ENCODE assay signal across 8 cellular contexts in the genomic region with DNA sequence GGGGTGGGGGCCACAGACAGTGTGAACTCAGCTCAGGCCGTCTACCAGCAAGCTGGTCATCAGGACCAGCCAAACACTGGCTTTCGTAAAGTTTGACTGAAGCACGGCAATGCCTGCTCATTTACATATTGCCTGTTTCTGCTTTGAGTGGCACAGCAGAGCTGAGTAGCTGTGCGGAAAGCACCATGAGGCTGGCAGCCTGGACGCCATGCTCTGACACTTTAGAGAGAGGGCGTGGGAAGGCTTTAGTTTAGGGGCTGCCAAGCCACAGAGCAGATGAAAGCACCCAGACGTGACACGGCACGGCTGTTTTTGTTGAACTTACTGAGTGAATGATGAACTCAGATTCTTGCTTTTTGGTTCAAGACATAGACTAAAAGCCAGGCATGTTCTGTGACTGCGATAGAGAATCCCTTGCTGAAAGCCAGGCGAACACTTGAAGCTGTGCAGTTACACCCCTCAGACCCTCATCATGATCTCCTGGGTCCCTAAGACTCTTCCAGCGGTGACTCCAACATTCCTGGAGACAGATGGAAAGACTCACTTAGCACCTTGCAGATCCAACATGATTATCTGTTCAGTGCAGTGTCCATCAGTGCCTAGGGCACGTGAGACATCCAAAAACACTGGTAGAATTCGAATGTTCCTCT.
A peak's percentile ranks its signal among the peaks of the same experiment; 100 is the strongest.
DNase-seq lines count a peak whose midpoint lies in the region; ATAC-seq, FAIRE-seq and TF ChIP-seq lines count a peak whose summit lies in the region.

No MANE protein-coding gene starts in this region.

- H4K91ac ChIP-seq in neuronal stem cell (ENCODE audit: low read depth, low read length, poor library complexity) = no peak overlapping the region

- ATAC-seq in GM21367 (IDR thresholded peaks at IDR 0.05; ENCODE audit: unreplicated experiment) (peak; percentile 94), HG03558 (IDR thresholded peaks at IDR 0.05; ENCODE audit: extremely low read depth, unreplicated experiment) (peak; percentile 98)

- no peak overlapping the region for H2BK120ac ChIP-seq in neuronal stem cell (ENCODE audit: low read depth, low read length)

- H3K4me1 ChIP-seq in SK-N-SH (ENCODE audit: control insufficient read depth in 1 of 2, insufficient read depth in 2 of 2, low read depth in 1 of 2, low read length in 1 of 2) = peaks cover 0 to 8% of the 10 kb centered on the region in 2 experiments; a peak in 2 of 4 replicates
- H3K4me1 ChIP-seq in neuronal stem cell (ENCODE audit: control insufficient read depth in 2 of 2, insufficient read depth in 1 of 2, low read depth in 1 of 2, low read length in 2 of 2) = no peaks in the 10 kb centered on the region

- no peak overlapping the region for H3K4me2 ChIP-seq in SK-N-SH
- no peak overlapping the region for H3K4me2 ChIP-seq in neuronal stem cell (ENCODE audit: insufficient read depth, low read length, poor library complexity, severe bottlenecking)

- no peaks in the 10 kb centered on the region for H3F3A ChIP-seq in SK-N-SH (replicated peaks; ENCODE audit: insufficient read depth)

- no peak for TF ChIP-seq RAD21 in SK-N-SH (IDR thresholded peaks at IDR 0.05; ENCODE audit: low read length)

- no peak overlapping the region for H2BK12ac ChIP-seq in neuronal stem cell (ENCODE audit: low read length)

- no peak overlapping the region for H4K8ac ChIP-seq in neuronal stem cell (ENCODE audit: low read depth, low read length)

- no peaks in the 10 kb centered on the region for H3K79me1 ChIP-seq in neuronal stem cell (ENCODE audit: low read depth, low read length)

- H3K4ac ChIP-seq in neuronal stem cell (ENCODE audit: low read length) = no peak overlapping the region

- H3K79me2 ChIP-seq in SK-N-SH (ENCODE audit: insufficient read depth) = no peaks in the 10 kb centered on the region

- H3K9ac ChIP-seq in SK-N-SH (no peak overlapping the region), neuronal stem cell (ENCODE audit: low read depth, low read length, poor library complexity) (no peak overlapping the region)

- CTCF ChIA-PET in GM10248 (lab: Yijun Ruan, JAX) = interaction anchor here (1.5 kb wide), 1 partner anchor 11 kb away, joined by 4 read pairs; no protein-coding TSS in a partner anchor
- CTCF ChIA-PET in SK-N-SH (lab: Yijun Ruan, JAX) = no interaction called here

- no peaks in the 10 kb centered on the region for H4K20me1 ChIP-seq in SK-N-SH (ENCODE audit: insufficient read depth)

- H3K4me3 ChIP-seq in SK-N-SH (ENCODE audit: low read depth in 2 of 2, low read length in 1 of 2) = no peak overlapping the region
- no peak overlapping the region for H3K4me3 ChIP-seq in neuronal stem cell (ENCODE audit: low read length in 2 of 2)

- peaks cover 10 to 16% of the 10 kb centered on the region in 2 experiments for H3K36me3 ChIP-seq in SK-N-SH (replicated peaks in 1 of 2; ENCODE audit: control insufficient read depth in 1 of 2, insufficient read depth in 2 of 2, low read length in 1 of 2)
- H3K36me3 ChIP-seq in neuronal stem cell (replicated peaks in 1 of 2; ENCODE audit: control insufficient read depth in 2 of 2, insufficient read depth in 2 of 2, low read length in 2 of 2) = peaks cover 16 to 62% of the 10 kb centered on the region in 2 donors

- H3K23ac ChIP-seq in neuronal stem cell (ENCODE audit: low read depth, low read length, poor library complexity) = no peak overlapping the region

- TF ChIP-seq EP300 in SK-N-SH (IDR thresholded peaks at IDR 0.05; ENCODE audit: borderline replicate concordance in 1 of 2, low read depth in 1 of 2, low read length in 1 of 2) = no peak

- H3K14ac ChIP-seq in neuronal stem cell (ENCODE audit: low read length) = no peak overlapping the region

- FAIRE-seq in HTR-8/SVneo (lab: Jason Lieb, UNC) = no peak

- H2AFZ ChIP-seq in SK-N-SH (ENCODE audit: low read depth) (no peak overlapping the region), neuronal stem cell (ENCODE audit: low read length) (no peak overlapping the region)

- no peak overlapping the region for H2BK5ac ChIP-seq in neuronal stem cell (ENCODE audit: low read length)

- H3K9me2 ChIP-seq in SK-N-SH = no peaks in the 10 kb centered on the region

- no peak overlapping the region for H3K18ac ChIP-seq in neuronal stem cell (ENCODE audit: low read length)

- TF ChIP-seq CTCF in GM10248 (IDR thresholded peaks at IDR 0.05; ENCODE audit: control extremely low read depth, extremely low read depth, low read depth, missing control alignments) = no peak
- TF ChIP-seq CTCF in SK-N-SH (IDR thresholded peaks at IDR 0.05) = no peak

- H2BK15ac ChIP-seq in neuronal stem cell (ENCODE audit: low read length) = no peak overlapping the region

- 82% methylated on average over 13 of the region's 14 CpGs for WGBS in SK-N-SH (ENCODE audit: low lambda C conversion rate)
- WGBS in neuronal stem cell (ENCODE audit: extremely low coverage in 2 of 2, insufficient read length in 2 of 2, insufficient replicate concordance in 1 of 2), 2 donors = no CpG with 5 or more reads among the region's 14 CpGs

- H3K9me3 ChIP-seq in SK-N-SH (no peaks in the 10 kb centered on the region), neuronal stem cell (replicated peaks in 1 of 2; ENCODE audit: control insufficient read depth in 2 of 2, insufficient read depth in 1 of 2, low read depth in 1 of 2, low read length in 2 of 2) (peaks cover 0 to 3% of the 10 kb centered on the region in 2 donors)

- H2AK5ac ChIP-seq in neuronal stem cell (ENCODE audit: low read depth, low read length) = no peak overlapping the region

- H3K27me3 ChIP-seq in SK-N-SH (ENCODE audit: insufficient read depth) (no peaks in the 10 kb centered on the region), neuronal stem cell (ENCODE audit: control insufficient read depth in 3 of 3, insufficient read depth in 3 of 3, low read depth in 1 of 3, low read length in 3 of 3) (no peaks in the 10 kb centered on the region)

- POLR2A ChIA-PET in GM10248 (lab: Yijun Ruan, JAX) = no interaction called here
- POLR2A ChIA-PET in SK-N-SH (lab: Yijun Ruan, JAX) = no interaction called here

- H3K27ac ChIP-seq in SK-N-SH (ENCODE audit: low read depth in 2 of 2, low read length in 1 of 2) (no peak overlapping the region), neuronal stem cell (replicated peaks; ENCODE audit: low read length) (no peak overlapping the region)

- DNase-seq in GM10248 (ENCODE audit: extremely low spot score) = peak; percentile 74
- DNase-seq in glomerular visceral epithelial cell (ENCODE audit: extremely low spot score) = peak; percentile 46
- no peak for DNase-seq in NCI-H510A treated with DMSO at 0.1 percent for 48 hours (lab: John Stamatoyannopoulos, UW)
- no peak for DNase-seq in SK-N-SH
- DNase-seq in HTR-8/SVneo (ENCODE audit: insufficient read length, low spot score) = no peak
- DNase-seq in neuronal stem cell (ENCODE audit: low spot score) = no peak

TF ChIP-seq in SK-N-SH, 30 proteins besides CTCF, POLR2A, EP300 and RAD21:
- no peak for TF ChIP-seq TEAD4 (IDR thresholded peaks at IDR 0.05; ENCODE audit: borderline replicate concordance, insufficient read depth)
- no peak for TF ChIP-seq FOSL2 (IDR thresholded peaks at IDR 0.05; ENCODE audit: borderline replicate concordance, low read depth)
- TF ChIP-seq TCF12 (IDR thresholded peaks at IDR 0.05) = no peak
- TF ChIP-seq GABPA (IDR thresholded peaks at IDR 0.05; ENCODE audit: low read depth) = no peak
- TF ChIP-seq CHD2 (IDR thresholded peaks at IDR 0.05; ENCODE audit: low read length, partially characterized antibody) = no peak
- TF ChIP-seq, protein P1, sequence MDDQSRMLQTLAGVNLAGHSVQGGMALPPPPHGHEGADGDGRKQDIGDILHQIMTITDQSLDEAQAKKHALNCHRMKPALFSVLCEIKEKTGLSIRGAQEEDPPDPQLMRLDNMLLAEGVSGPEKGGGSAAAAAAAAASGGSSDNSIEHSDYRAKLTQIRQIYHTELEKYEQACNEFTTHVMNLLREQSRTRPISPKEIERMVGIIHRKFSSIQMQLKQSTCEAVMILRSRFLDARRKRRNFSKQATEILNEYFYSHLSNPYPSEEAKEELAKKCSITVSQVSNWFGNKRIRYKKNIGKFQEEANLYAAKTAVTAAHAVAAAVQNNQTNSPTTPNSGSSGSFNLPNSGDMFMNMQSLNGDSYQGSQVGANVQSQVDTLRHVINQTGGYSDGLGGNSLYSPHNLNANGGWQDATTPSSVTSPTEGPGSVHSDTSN (IDR thresholded peaks at IDR 0.05) = no peak
- TF ChIP-seq YY1 (IDR thresholded peaks at IDR 0.05; ENCODE audit: low read depth) = no peak
- TF ChIP-seq, protein P2, sequence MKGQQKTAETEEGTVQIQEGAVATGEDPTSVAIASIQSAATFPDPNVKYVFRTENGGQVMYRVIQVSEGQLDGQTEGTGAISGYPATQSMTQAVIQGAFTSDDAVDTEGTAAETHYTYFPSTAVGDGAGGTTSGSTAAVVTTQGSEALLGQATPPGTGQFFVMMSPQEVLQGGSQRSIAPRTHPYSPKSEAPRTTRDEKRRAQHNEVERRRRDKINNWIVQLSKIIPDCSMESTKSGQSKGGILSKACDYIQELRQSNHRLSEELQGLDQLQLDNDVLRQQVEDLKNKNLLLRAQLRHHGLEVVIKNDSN (IDR thresholded peaks at IDR 0.05; ENCODE audit: borderline replicate concordance, low read depth) = no peak
- TF ChIP-seq MXI1 (IDR thresholded peaks at IDR 0.05; ENCODE audit: low read depth, low read length) = no peak

Comparison
In these comparisons a context has a peak if more than half of its experiments do, and no peak if none do; other contexts are left out.
1. DNase-seq: peak in GM10248 (single experiment) and glomerular visceral epithelial cell (single experiment); none in NCI-H510A treated with DMSO at 0.1 percent for 48 hours (single experiment), SK-N-SH (single experiment), HTR-8/SVneo (single experiment) and neuronal stem cell (single experiment).